8 cellular contexts compared by ENCODE assay signal in the genomic region with DNA sequence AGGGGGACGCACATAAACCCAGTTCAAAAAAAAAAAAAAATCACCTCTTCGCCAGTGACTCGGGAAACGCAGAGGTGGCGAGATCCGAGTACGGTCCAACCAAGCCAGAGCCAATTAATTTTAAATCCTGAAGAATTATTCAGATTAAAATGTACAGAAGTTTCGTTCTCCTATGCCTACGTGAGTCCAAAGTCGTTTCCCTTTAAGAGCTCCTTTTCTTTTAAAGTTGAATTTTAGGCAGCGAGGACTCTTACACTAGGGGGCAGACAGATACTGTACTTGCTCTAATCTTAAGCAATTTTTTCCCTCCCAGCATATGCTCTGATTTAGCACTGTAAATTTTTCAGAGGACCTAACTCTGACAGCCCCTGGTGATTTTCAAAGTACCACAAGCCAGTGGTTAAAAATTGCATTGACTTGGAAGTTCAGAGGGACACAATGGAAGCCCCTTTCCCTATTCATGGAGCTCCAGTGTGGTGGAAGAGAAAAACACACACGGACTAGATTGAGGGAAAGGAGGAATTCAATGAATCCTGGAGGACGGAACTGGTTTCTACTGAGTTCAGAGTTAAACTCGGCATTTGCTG. TPM values are rescaled to one million over a fixed set of nuclear protein-coding genes. Genes with fewer than 3 reads are reported as not detected.
DNase-seq lines count a peak whose midpoint lies in the region; ATAC-seq, FAIRE-seq and TF ChIP-seq lines count a peak whose summit lies in the region.

No MANE protein-coding gene starts in this region.

- 5% methylated on average over 14 of the region's 14 CpGs for WGBS in A549 (ENCODE audit: missing lambda C conversion rate)

- H3K27me3 Mint-ChIP-seq in T-cell, result peaks cover 79 to 80% of the 10 kb centered on the region in 2 donors

- no peaks in the 10 kb centered on the region for H3K9me3 ChIP-seq in A549

- peaks cover 0 to 4% (median 0%) of the 10 kb centered on the region in 3 donors for H3K9me3 Mint-ChIP-seq in T-cell

- H3K4me1 ChIP-seq in A549 (peaks cover 29% of the 10 kb centered on the region), rectal smooth muscle tissue (ENCODE audit: control insufficient read depth, insufficient read depth, low read length) (peaks cover 27% of the 10 kb centered on the region)

- ATAC-seq in A549 (peak; percentile 20 to 73; a peak in 5 of 6 replicates), GM18498 (IDR thresholded peaks at IDR 0.05; ENCODE audit: unreplicated experiment) (peak; percentile 32), T-cell (replicated peaks in 1 of 4) (no peak)

- peak; percentile 36 for FAIRE-seq in A549 (lab: Jason Lieb, UNC)
- FAIRE-seq in TTC549 (lab: Jason Lieb, UNC), result peak; percentile 91

- CTCF ChIA-PET in A549 (lab: Yijun Ruan, JAX), result interaction anchor here (0.5 to 7.5 kb wide), 68 partner anchors 10 to 1981 kb away, joined by 3 to 280 read pairs (median 4); no protein-coding TSS in a partner anchor
- CTCF ChIA-PET in T-cell (lab: Charles Lee), result interaction anchor here in 1 of 2 donors (0.7 kb wide), 1 partner anchor 1844 kb away, joined by 5 read pairs; no protein-coding TSS in a partner anchor

- peak; percentile 87 to 95 for TF ChIP-seq RAD21 in A549 (conservative IDR thresholded peaks at IDR 0.05 in 1 of 2, IDR thresholded peaks at IDR 0.05 in 1 of 2)

- peak overlapping the region in 1 of 3 donors; percentile 8 for H3K4me3 Mint-ChIP-seq in T-cell

- POLR2A ChIA-PET in A549 (lab: Yijun Ruan, JAX) (interaction anchor here (0.7 to 6.5 kb wide), 4 partner anchors 10 to 60 kb away, joined by 3 to 113 read pairs (median 4); no protein-coding TSS in a partner anchor), T-cell (lab: Charles Lee) (no interaction called here)

- H3K4me3 ChIP-seq in A549 (peak overlapping the region; percentile 66), rectal smooth muscle tissue (ENCODE audit: low read length) (peak overlapping the region; percentile 82)

- TF ChIP-seq POLR2A in A549 (IDR thresholded peaks at IDR 0.05; ENCODE audit: low read length), result no peak

- DNase-seq in A549 (ENCODE audit: low read depth in 1 of 2, low spot score in 1 of 2) (peak; percentile 82 to 90), NCI-H1048 (lab: John Stamatoyannopoulos, UW) (peak; percentile 44), glomerular visceral epithelial cell (ENCODE audit: extremely low spot score) (peak; percentile 82), T-cell (no peak)
- no peak for DNase-seq in activated effector memory CD4-positive, alpha-beta T cell treated with anti-CD3 and anti-CD28 coated beads, Interleukin-2, amount 50 U/mL, for 16 hours

- H3K9ac ChIP-seq in rectal smooth muscle tissue (ENCODE audit: low read length), result peak overlapping the region; percentile 52

- H3K27ac Mint-ChIP-seq in T-cell, result no peak overlapping the region

- H3K4me2 ChIP-seq in A549, result peak overlapping the region; percentile 83

- peaks cover 17 to 21% (median 21%) of the 10 kb centered on the region in 3 donors for H3K4me1 Mint-ChIP-seq in T-cell

- H3K36me3 ChIP-seq in rectal smooth muscle tissue (ENCODE audit: control insufficient read depth, insufficient read depth, low read length), result no peaks in the 10 kb centered on the region

- no peak for TF ChIP-seq EP300 in A549 (IDR thresholded peaks at IDR 0.05)

- H3K27ac ChIP-seq in A549, result peak overlapping the region; percentile 75 to 81
- peak overlapping the region; percentile 95 for H3K27ac ChIP-seq in rectal smooth muscle tissue (ENCODE audit: low read depth, low read length)

- no peaks in the 10 kb centered on the region for H3K27me3 ChIP-seq in rectal smooth muscle tissue (ENCODE audit: control insufficient read depth, insufficient read depth, low read length)

- no peaks in the 10 kb centered on the region for H3K36me3 Mint-ChIP-seq in T-cell

- peak; percentile 90 for TF ChIP-seq CTCF in A549 (IDR thresholded peaks at IDR 0.05)

TF ChIP-seq in A549, 52 proteins besides CTCF, POLR2A, EP300 and RAD21:
- TF ChIP-seq HEYL (CRISPR knock-in tag; IDR thresholded peaks at IDR 0.05), result no peak
- no peak for TF ChIP-seq MYC (IDR thresholded peaks at IDR 0.05; ENCODE audit: borderline replicate concordance, low read length)
- TF ChIP-seq, protein P1, sequence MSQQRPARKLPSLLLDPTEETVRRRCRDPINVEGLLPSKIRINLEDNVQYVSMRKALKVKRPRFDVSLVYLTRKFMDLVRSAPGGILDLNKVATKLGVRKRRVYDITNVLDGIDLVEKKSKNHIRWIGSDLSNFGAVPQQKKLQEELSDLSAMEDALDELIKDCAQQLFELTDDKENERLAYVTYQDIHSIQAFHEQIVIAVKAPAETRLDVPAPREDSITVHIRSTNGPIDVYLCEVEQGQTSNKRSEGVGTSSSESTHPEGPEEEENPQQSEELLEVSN (IDR thresholded peaks at IDR 0.05; ENCODE audit: borderline replicate concordance, low read depth), result peak; percentile 74; the same call in 1 of the 2 replicates
- TF ChIP-seq CEBPB (IDR thresholded peaks at IDR 0.05), result peak; percentile 27 to 90; a peak in 3 of 4 replicates
- TF ChIP-seq SMC3 (IDR thresholded peaks at IDR 0.05), result peak; percentile 91
- no peak for TF ChIP-seq EHF (CRISPR knock-in tag; IDR thresholded peaks at IDR 0.05)
- no peak for TF ChIP-seq NFE2L2 (conservative IDR thresholded peaks at IDR 0.05; ENCODE audit: low read length)
- TF ChIP-seq, protein P2, sequence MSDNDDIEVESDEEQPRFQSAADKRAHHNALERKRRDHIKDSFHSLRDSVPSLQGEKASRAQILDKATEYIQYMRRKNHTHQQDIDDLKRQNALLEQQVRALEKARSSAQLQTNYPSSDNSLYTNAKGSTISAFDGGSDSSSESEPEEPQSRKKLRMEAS (IDR thresholded peaks at IDR 0.05), result peak; percentile 64
- 0 out of 2 replicates have a peak, but pooled peaks have one; percentile 16 for TF ChIP-seq GATA3 (IDR thresholded peaks at IDR 0.05; ENCODE audit: borderline replicate concordance)

RNA-seq across cellular contexts. Expression of a gene that starts 3.3 kb away (rescaled TPM):
- 11.8 and 14.4 TPM in 2 replicates for polyA plus RNA-seq in A549 (2011; rRNA removed)
- polyA plus RNA-seq in A549 (2012; cell fraction: cytosol; rRNA removed), result 14.2 and 17.8 TPM in 2 replicates
- 10.9 and 18.7 TPM in 2 replicates for polyA plus RNA-seq in A549 (2012; cell fraction: nucleus; rRNA removed)
- polyA plus RNA-seq in A549 (2017; fragmentation: RNase III; extraction: RNeasy Plus Mini Kit Qiagen cat#74134 plus additional on column Dnase treatment), result 14.4 to 15.7 TPM (median 15.3 TPM) in 3 replicates
- 5.7 and 14.9 TPM in 2 replicates for polyA minus RNA-seq in A549 (2011; rRNA and poly(A)+ RNA removed)
- under 1 TPM in 3 of 5 donors, not detected in 2; 0.32 to 0.53 (median 0.38) TPM for total RNA-seq in T-cell

Comparison
In these comparisons a context has a peak if more than half of its experiments do, and no peak if none do; other contexts are left out.
1. ATAC-seq: peak in A549 (2 of 2) and GM18498 (single experiment); none in T-cell (0 of 4).
2. DNase-seq: peak in A549 (2 of 2), NCI-H1048 (single experiment) and glomerular visceral epithelial cell (single experiment); none in T-cell (0 of 34) and activated effector memory CD4-positive, alpha-beta T cell treated with anti-CD3 and anti-CD28 coated beads, Interleukin-2, amount 50 U/mL, for 16 hours (single experiment).